16 cellular contexts compared by ENCODE assay signal in genomic region chr2:138711812-138712211, GRCh38.
DNase-seq lines count a peak whose midpoint lies in the region; ATAC-seq and FAIRE-seq lines count a peak whose summit lies in the region.
"Had no signal": no experiment of that assay in that cellular context is flagged by ENCODE, and none has a peak within 500 bp of the region (broad histone marks: within the 10 kb centered on the region; RNA-seq: fewer than 3 reads in every experiment).

No MANE protein-coding gene starts in this region.

- intact Hi-C loops in dendritic cell treated with granulocyte-macrophage colony-stimulating factor and Interleukin-4, amounts not matched to agents 40 ng/mL and 50 ng/mL, for 4 days (cut with micrococcal nuclease), result loop anchor here (10.0 kb wide), 1 partner anchor 207 kb away; the partner anchor contains the start of gene SPOPL

- FAIRE-seq in frontal cortex (lab: Jason Lieb, UNC), result no peak
- FAIRE-seq: urothelium cell line had no signal

- ATAC-seq in GM19025 (IDR thresholded peaks at IDR 0.05; ENCODE audit: low read depth, unreplicated experiment) (peak; percentile 38), GM21717 (IDR thresholded peaks at IDR 0.05; ENCODE audit: unreplicated experiment) (peak; percentile 24), HG03108 (IDR thresholded peaks at IDR 0.05; ENCODE audit: unreplicated experiment) (peak; percentile 56)
- ATAC-seq: heart left ventricle, psoas muscle had no signal

- H3K36me3 Mint-ChIP-seq in dendritic cell treated with granulocyte-macrophage colony-stimulating factor and Interleukin-4, amounts not matched to agents 40 ng/mL and 50 ng/mL, for 4 days (ENCODE audit: low read depth), result no peaks in the 10 kb centered on the region
- H3K36me3 Mint-ChIP-seq: activated naive CD8-positive, alpha-beta T cell had no signal

- H3K4me3 Mint-ChIP-seq in dendritic cell treated with granulocyte-macrophage colony-stimulating factor and Interleukin-4, amounts not matched to agents 40 ng/mL and 50 ng/mL, for 4 days, result no peak overlapping the region
- H3K4me3 Mint-ChIP-seq: activated CD4-positive, alpha-beta T cell treated with anti-CD3 and anti-CD28 coated beads, Interleukin-2, amount 10 ng/mL, durations not matched to agents 24 days and 14 days; activated naive CD8-positive, alpha-beta T cell had no signal

- peak overlapping the region; percentile 53 for H3K27ac Mint-ChIP-seq in dendritic cell treated with granulocyte-macrophage colony-stimulating factor and Interleukin-4, amounts not matched to agents 40 ng/mL and 50 ng/mL, for 4 days
- H3K27ac Mint-ChIP-seq: activated CD4-positive, alpha-beta T cell treated with anti-CD3 and anti-CD28 coated beads, Interleukin-2, amount 10 ng/mL, durations not matched to agents 24 days and 14 days; activated naive CD8-positive, alpha-beta T cell had no signal

- no peaks in the 10 kb centered on the region for H3K9me3 Mint-ChIP-seq in dendritic cell treated with granulocyte-macrophage colony-stimulating factor and Interleukin-4, amounts not matched to agents 40 ng/mL and 50 ng/mL, for 4 days
- H3K9me3 Mint-ChIP-seq: activated CD4-positive, alpha-beta T cell treated with anti-CD3 and anti-CD28 coated beads, Interleukin-2, amount 10 ng/mL, durations not matched to agents 24 days and 14 days had no signal

- H3K27me3 Mint-ChIP-seq in dendritic cell treated with granulocyte-macrophage colony-stimulating factor and Interleukin-4, amounts not matched to agents 40 ng/mL and 50 ng/mL, for 4 days, result no peaks in the 10 kb centered on the region
- H3K27me3 Mint-ChIP-seq: activated CD4-positive, alpha-beta T cell treated with anti-CD3 and anti-CD28 coated beads, Interleukin-2, amount 10 ng/mL, durations not matched to agents 24 days and 14 days; activated naive CD8-positive, alpha-beta T cell had no signal

- DNase-seq in stimulated activated naive CD4-positive, alpha-beta T cell treated with Interleukin-2 at 50 U/mL for 16 hours (lab: John Stamatoyannopoulos, UW), result no peak
- DNase-seq in SK-N-DZ (ENCODE audit: low spot score) (no peak), frontal cortex (ENCODE audit: low spot score in 2 of 2) (no peak)
- DNase-seq: activated CD4-positive, alpha-beta T cell treated with anti-CD3 and anti-CD28 coated beads, Interleukin-2, amount 10 ng/mL, durations not matched to agents 24 days and 14 days; KG1; mesendoderm; NCI-H446; psoas muscle; SIG-M5 had no signal

- H3K4me1 Mint-ChIP-seq in dendritic cell treated with granulocyte-macrophage colony-stimulating factor and Interleukin-4, amounts not matched to agents 40 ng/mL and 50 ng/mL, for 4 days (ENCODE audit: low read depth), result peaks cover 31% of the 10 kb centered on the region
- H3K4me1 Mint-ChIP-seq: activated CD4-positive, alpha-beta T cell treated with anti-CD3 and anti-CD28 coated beads, Interleukin-2, amount 10 ng/mL, durations not matched to agents 24 days and 14 days had no signal
